11 cellular contexts compared by ENCODE assay signal in the genomic region with DNA sequence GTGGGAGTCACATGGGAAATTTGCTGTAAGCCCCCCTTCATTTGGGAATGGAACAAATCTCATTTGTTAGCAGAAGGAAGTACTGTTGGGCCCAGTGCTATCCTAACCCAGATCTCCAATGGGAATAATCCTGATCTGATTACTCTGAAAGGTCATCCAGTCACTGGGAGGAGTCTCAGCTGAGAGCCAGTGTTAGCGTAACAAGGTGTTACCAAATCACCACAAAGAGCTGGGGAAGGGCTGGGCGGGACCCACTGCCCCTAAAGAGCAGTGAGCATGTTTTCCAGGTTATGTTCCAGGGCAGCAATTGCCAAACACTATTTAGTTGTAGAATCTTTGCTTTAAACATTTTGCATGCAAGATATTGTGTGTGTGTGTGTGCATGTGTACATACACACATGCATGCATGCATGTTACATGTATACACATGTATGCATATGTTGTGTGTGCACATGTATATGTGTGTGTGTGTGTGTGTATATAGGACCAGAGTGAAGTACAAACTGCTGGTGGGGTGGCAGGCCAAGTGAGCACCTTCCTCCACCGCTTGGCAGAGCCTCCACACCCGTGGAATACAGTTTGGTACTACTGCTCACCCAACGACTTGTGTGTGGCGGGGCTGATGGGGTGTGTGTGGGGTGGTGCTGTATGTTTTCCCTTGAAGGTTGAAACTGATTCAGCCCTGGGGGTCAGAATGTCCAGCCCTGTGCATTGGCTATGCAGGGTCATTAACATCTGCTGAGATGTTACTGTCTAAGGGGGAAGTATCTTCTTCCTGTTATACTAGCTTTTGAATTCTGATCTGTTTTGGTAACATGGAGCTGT. TPM values are rescaled to one million over a fixed set of nuclear protein-coding genes. Genes with fewer than 3 reads are reported as not detected.
DNase-seq lines count a peak whose midpoint lies in the region; ATAC-seq, FAIRE-seq and TF ChIP-seq lines count a peak whose summit lies in the region.
"Had no signal": no experiment of that assay in that cellular context is flagged by ENCODE, and none has a peak within 500 bp of the region (broad histone marks: within the 10 kb centered on the region; RNA-seq: fewer than 3 reads in every experiment).

No MANE protein-coding gene starts in this region.

- H3K27me3 Mint-ChIP-seq in activated CD4-positive, alpha-beta T cell treated with anti-CD3 and anti-CD28 coated beads for 36 hours = no peaks in the 10 kb centered on the region
- no peaks in the 10 kb centered on the region for H3K27me3 Mint-ChIP-seq in stimulated activated naive B cell treated with anti-CD40 and anti-IgM and Interleukin-4, amounts not matched to agents 10 μg/mL and 1 μg/mL and 100 μg/mL, for 72 hours
- H3K27me3 Mint-ChIP-seq: naive B cell had no signal

- no peak for TF ChIP-seq EP300 in K562 (IDR thresholded peaks at IDR 0.05; ENCODE audit: low read length)

- TF ChIP-seq POLR2A in K562 (conservative IDR thresholded peaks at IDR 0.05) = no peak

- TF ChIP-seq CTCF in K562 (IDR thresholded peaks at IDR 0.05 in 2 of 3, conservative IDR thresholded peaks at IDR 0.05 in 1 of 3; ENCODE audit: insufficient read depth in 2 of 3, low read depth in 1 of 3, low read length in 3 of 3) = no peak
- no peak for TF ChIP-seq CTCF in osteoblast (IDR thresholded peaks at IDR 0.05; ENCODE audit: extremely low read depth, low read depth, low read length)

- H3K4me1 ChIP-seq in K562 (replicated peaks in 1 of 2; ENCODE audit: control insufficient read depth in 2 of 2, insufficient read depth in 2 of 2, low read length in 2 of 2) (peaks cover 11 to 13% of the 10 kb centered on the region in 2 experiments; a peak in 4 of 5 replicates), osteoblast (ENCODE audit: insufficient read depth, low read length) (no peaks in the 10 kb centered on the region)

- H3K27ac ChIP-seq in K562 (ENCODE audit: extremely low read depth, low read depth, low read length) = no peak overlapping the region
- H3K27ac ChIP-seq in osteoblast (ENCODE audit: low read depth, low read length) = no peak overlapping the region

- no peak overlapping the region for H3K4me2 ChIP-seq in K562 (ENCODE audit: insufficient read depth, low read length)
- H3K4me2 ChIP-seq in osteoblast (ENCODE audit: insufficient read depth, low read length) = no peak overlapping the region

- peaks cover 33% of the 10 kb centered on the region for H3K36me3 Mint-ChIP-seq in activated CD4-positive, alpha-beta T cell treated with anti-CD3 and anti-CD28 coated beads for 36 hours (ENCODE audit: low read depth)
- H3K36me3 Mint-ChIP-seq in stimulated activated naive B cell treated with anti-CD40 and anti-IgM and Interleukin-4, amounts not matched to agents 10 μg/mL and 1 μg/mL and 100 μg/mL, for 72 hours = peaks cover 38 to 46% of the 10 kb centered on the region in 2 donors

- no peaks in the 10 kb centered on the region for H3K9me1 ChIP-seq in K562 (ENCODE audit: control insufficient read depth, insufficient read depth, low read length)

- H3K9me3 ChIP-seq in K562 (replicated peaks; ENCODE audit: control insufficient read depth, insufficient read depth, low read depth, low read length) (peaks cover 3% of the 10 kb centered on the region; the same call in 1 of the 2 replicates), osteoblast (ENCODE audit: low read depth, low read length) (peaks cover 2% of the 10 kb centered on the region)

- H3K4me3 ChIP-seq in K562 (no peak overlapping the region), osteoblast (ENCODE audit: insufficient read depth, low read length) (no peak overlapping the region)
- H3K4me3 ChIP-seq: dorsolateral prefrontal cortex had no signal

- intact Hi-C loops in activated CD4-positive, alpha-beta T cell treated with anti-CD3 and anti-CD28 coated beads for 36 hours (cut with DNase I, micrococcal nuclease) = no loop called here
- intact Hi-C loops in K562 (cut with micrococcal nuclease) = no loop called here

- TF ChIP-seq RAD21 in K562 (CRISPR knock-in tag; conservative IDR thresholded peaks at IDR 0.05 in 1 of 2, IDR thresholded peaks at IDR 0.05 in 1 of 2) = no peak

- POLR2A ChIA-PET in activated CD4-positive, alpha-beta T cell treated with anti-CD3 and anti-CD28 coated beads for 36 hours (lab: Charles Lee) = interaction anchor here (0.7 kb wide), 1 partner anchor 15 kb away, joined by 3 read pairs; a partner anchor contains a TSS
- POLR2A ChIA-PET in K562 (lab: Yijun Ruan, JAX) = no interaction called here

- 86% methylated on average over 5 of the region's 6 CpGs for WGBS in K562 (ENCODE audit: insufficient coverage, low coverage, missing lambda C conversion rate)

- in situ Hi-C loops in K562 (cut with MboI) = no loop called here

- H3K36me3 ChIP-seq in K562 (ENCODE audit: control insufficient read depth, insufficient read depth, low read length) (no peaks in the 10 kb centered on the region), osteoblast (ENCODE audit: insufficient read depth, low read length) (no peaks in the 10 kb centered on the region)

- no TSS peak for BruUV-seq in K562 (replicated peaks; lab: Mats Ljungman, UMichigan)

- H4K20me1 ChIP-seq in K562 (replicated peaks; ENCODE audit: control insufficient read depth, insufficient read depth, low read length) (no peaks in the 10 kb centered on the region), osteoblast (ENCODE audit: insufficient read depth, low read length) (no peaks in the 10 kb centered on the region)

- CTCF ChIA-PET in activated CD4-positive, alpha-beta T cell treated with anti-CD3 and anti-CD28 coated beads for 36 hours (lab: Charles Lee) = interaction anchor here (0.6 to 1.6 kb wide), 3 partner anchors 11 to 27 kb away, joined by 4 to 12 read pairs (median 4); a partner anchor contains a TSS
- CTCF ChIA-PET in K562 (lab: Yijun Ruan, JAX; ENCODE audit: low intra/inter-chr PET ratio) = no interaction called here

- peaks cover 3% of the 10 kb centered on the region for H3K9me3 Mint-ChIP-seq in activated CD4-positive, alpha-beta T cell treated with anti-CD3 and anti-CD28 coated beads for 36 hours (ENCODE audit: low read depth)
- peaks cover 2 to 4% of the 10 kb centered on the region in 2 donors for H3K9me3 Mint-ChIP-seq in stimulated activated naive B cell treated with anti-CD40 and anti-IgM and Interleukin-4, amounts not matched to agents 10 μg/mL and 1 μg/mL and 100 μg/mL, for 72 hours

- no peaks in the 10 kb centered on the region for H3K27me3 ChIP-seq in K562 (ENCODE audit: control insufficient read depth in 2 of 2, insufficient read depth in 2 of 2, low read length in 2 of 2)
- peaks cover 14% of the 10 kb centered on the region for H3K27me3 ChIP-seq in osteoblast (ENCODE audit: insufficient read depth, low read length)
- H3K27me3 ChIP-seq: dorsolateral prefrontal cortex had no signal

- no peak overlapping the region for H3K4me3 Mint-ChIP-seq in activated CD4-positive, alpha-beta T cell treated with anti-CD3 and anti-CD28 coated beads for 36 hours
- no peak overlapping the region for H3K4me3 Mint-ChIP-seq in stimulated activated naive B cell treated with anti-CD40 and anti-IgM and Interleukin-4, amounts not matched to agents 10 μg/mL and 1 μg/mL and 100 μg/mL, for 72 hours
- H3K4me3 Mint-ChIP-seq: naive B cell had no signal

- H3K27ac Mint-ChIP-seq in activated CD4-positive, alpha-beta T cell treated with anti-CD3 and anti-CD28 coated beads for 36 hours = no peak overlapping the region
- no peak overlapping the region for H3K27ac Mint-ChIP-seq in stimulated activated naive B cell treated with anti-CD40 and anti-IgM and Interleukin-4, amounts not matched to agents 10 μg/mL and 1 μg/mL and 100 μg/mL, for 72 hours
- H3K27ac Mint-ChIP-seq: naive B cell had no signal

- H3K79me2 ChIP-seq in K562 (ENCODE audit: control insufficient read depth, insufficient read depth, low read length) (no peaks in the 10 kb centered on the region), osteoblast (ENCODE audit: insufficient read depth, low read length) (no peaks in the 10 kb centered on the region)

- H3K4me1 Mint-ChIP-seq in activated CD4-positive, alpha-beta T cell treated with anti-CD3 and anti-CD28 coated beads for 36 hours = peaks cover 36% of the 10 kb centered on the region
- H3K4me1 Mint-ChIP-seq in stimulated activated naive B cell treated with anti-CD40 and anti-IgM and Interleukin-4, amounts not matched to agents 10 μg/mL and 1 μg/mL and 100 μg/mL, for 72 hours = peaks cover 37 to 44% of the 10 kb centered on the region in 2 donors

- ATAC-seq in activated CD4-positive, alpha-beta T cell treated with anti-CD3 and anti-CD28 coated beads for 36 hours = peak; percentile 27
- ATAC-seq in HG03066 (IDR thresholded peaks at IDR 0.05; ENCODE audit: low read depth, unreplicated experiment) = peak; percentile 33
- no peak for ATAC-seq in K562
- peak; percentile 49 to 53 for ATAC-seq in stimulated activated naive B cell treated with anti-CD40 and anti-IgM and Interleukin-4, amounts not matched to agents 10 μg/mL and 1 μg/mL and 100 μg/mL, for 72 hours (replicated peaks)

- peak overlapping the region; percentile 44; the same call in 1 of the 2 replicates for H2AFZ ChIP-seq in K562 (ENCODE audit: low read depth, low read length)
- H2AFZ ChIP-seq in osteoblast (ENCODE audit: low read length) = no peak overlapping the region

- FAIRE-seq in K562 (lab: Jason Lieb, UNC) (no peak), frontal cortex (lab: Jason Lieb, UNC) (no peak)

- no peak for DNase-seq in activated CD4-positive, alpha-beta T cell treated with anti-CD3 and anti-CD28 coated beads for 36 hours
- DNase-seq in activated CD4-positive, alpha-beta T cell treated with anti-CD3 and anti-CD28 coated beads, Interleukin-2, amount 50 U/mL, for 1 hour = no peak
- DNase-seq in K562 (ENCODE audit: extremely low read depth in 1 of 4, low spot score in 3 of 4) (no peak), osteoblast (ENCODE audit: insufficient read length, low spot score, missing footprints) (no peak), frontal cortex (ENCODE audit: low spot score in 2 of 2) (no peak)
- no peak for DNase-seq in stimulated activated naive B cell treated with anti-CD40 and anti-IgM and Interleukin-4, amounts not matched to agents 10 μg/mL and 1 μg/mL and 100 μg/mL, for 72 hours
- DNase-seq in stimulated activated CD4-positive, alpha-beta T cell treated with anti-CD3 and anti-CD28 coated beads, Interleukin-2, amount 100 ng/mL, for 24 hours = no peak
- DNase-seq: stimulated activated naive CD4-positive, alpha-beta T cell treated with Interleukin-2 at 50 U/mL for 16 hours had no signal

- no peak overlapping the region; a peak in 1 of 4 replicates for H3K9ac ChIP-seq in K562 (ENCODE audit: insufficient read depth in 1 of 2, low read depth in 2 of 2, low read length in 2 of 2)

RNA-seq across cellular contexts. Expression of a gene that starts 15.2 kb away (rescaled TPM):
- 10 to 100 TPM; 40.5 to 53.4 TPM for total RNA-seq in activated CD4-positive, alpha-beta T cell treated with anti-CD3 and anti-CD28 coated beads for 36 hours
- 2.4 and 2.7 TPM in 2 replicates for total RNA-seq in K562 (2011; cell fraction: chromatin; rRNA removed; ENCODE audit: low replicate concordance)
- 1.5 and 1.6 TPM in 2 replicates for total RNA-seq in K562 (2011; cell fraction: nucleolus; rRNA removed)
- 1.3 and 3.4 TPM in 2 replicates for total RNA-seq in K562 (2011; cell fraction: nucleoplasm; rRNA removed)
- 1.9 and 3.1 TPM in 2 replicates for total RNA-seq in K562 (2014; rRNA removed)
- total RNA-seq in K562 (2014; rRNA removed; fragmentation: Illumina TruSeq; extraction: Trizol) = 2.3 and 3.9 TPM in 2 replicates
- 4.5 and 6.2 TPM in 2 replicates for total RNA-seq in K562 (2015; rRNA removed; fragmentation: Illumina TruSeq; extraction: Trizol)
- total RNA-seq in K562 (2021) = 4.3 and 5.6 TPM in 2 replicates
- 0.78 and 9.7 TPM in 2 replicates for polyA plus RNA-seq in K562 (2011; rRNA removed)
- 0.67 and 4.5 TPM in 2 replicates for polyA plus RNA-seq in K562 (2011; cell fraction: cytosol; rRNA removed)
- 2.0 and 13.9 TPM in 2 replicates for polyA plus RNA-seq in K562 (2011; cell fraction: nucleus; rRNA removed)
- polyA plus RNA-seq in K562 (2012) = 3.4 and 7.8 TPM in 2 replicates
- polyA plus RNA-seq in K562 (2014; fragmentation: Illumina TruSeq; extraction: Trizol) = 3.7 and 4.2 TPM in 2 replicates
- under 1 TPM; 0.55 to 0.63 TPM for polyA plus RNA-seq in K562 (2014; fragmentation: Nextera tagmentation; extraction: Ambion mirVana)
- 1.9 and 2.2 TPM in 2 replicates for polyA plus RNA-seq in K562 (2014; rRNA removed)
- polyA minus RNA-seq in K562 (2011; rRNA and poly(A)+ RNA removed) = 1.4 and 16.3 TPM in 2 replicates
- polyA minus RNA-seq in K562 (2011; cell fraction: cytosol; rRNA and poly(A)+ RNA removed) = 1.5 and 18.9 TPM in 2 replicates
- polyA minus RNA-seq in K562 (2011; cell fraction: nucleus; rRNA and poly(A)+ RNA removed) = 2.2 and 16.2 TPM in 2 replicates
- under 0.01 TPM in 2 replicates for total RNA-seq in osteoblast
- 1.6 TPM for total RNA-seq in frontal cortex

RNA-seq across cellular contexts. Expression of a gene that starts 42.9 kb away (rescaled TPM):
- not detected for total RNA-seq in activated CD4-positive, alpha-beta T cell treated with anti-CD3 and anti-CD28 coated beads for 36 hours
- total RNA-seq in K562 (2011; cell fraction: chromatin; rRNA removed; ENCODE audit: low replicate concordance) = not detected in 2 replicates
- not detected in 2 replicates for total RNA-seq in K562 (2011; cell fraction: nucleolus; rRNA removed)
- not detected in 2 replicates for total RNA-seq in K562 (2011; cell fraction: nucleoplasm; rRNA removed)
- total RNA-seq in K562 (2014; rRNA removed) = not detected in 2 replicates
- not detected in 2 replicates for total RNA-seq in K562 (2014; rRNA removed; fragmentation: Illumina TruSeq; extraction: Trizol)
- total RNA-seq in K562 (2015; rRNA removed; fragmentation: Illumina TruSeq; extraction: Trizol) = not detected in 2 replicates
- not detected in 2 replicates for total RNA-seq in K562 (2021)
- polyA plus RNA-seq in K562 (2011; rRNA removed) = not detected in 2 replicates
- polyA plus RNA-seq in K562 (2011; cell fraction: cytosol; rRNA removed) = not detected in 2 replicates
- not detected in 2 replicates for polyA plus RNA-seq in K562 (2011; cell fraction: nucleus; rRNA removed)
- not detected in 2 replicates for polyA plus RNA-seq in K562 (2012)
- not detected in 2 replicates for polyA plus RNA-seq in K562 (2014; fragmentation: Illumina TruSeq; extraction: Trizol)
- not detected for polyA plus RNA-seq in K562 (2014; fragmentation: Nextera tagmentation; extraction: Ambion mirVana)
- polyA plus RNA-seq in K562 (2014; rRNA removed) = not detected in 2 replicates
- not detected in 2 replicates for polyA minus RNA-seq in K562 (2011; rRNA and poly(A)+ RNA removed)
- not detected in 2 replicates for polyA minus RNA-seq in K562 (2011; cell fraction: cytosol; rRNA and poly(A)+ RNA removed)
- not detected in 2 replicates for polyA minus RNA-seq in K562 (2011; cell fraction: nucleus; rRNA and poly(A)+ RNA removed)
- not detected in 2 replicates for total RNA-seq in osteoblast
- total RNA-seq in frontal cortex = not detected
- total RNA-seq: dorsolateral prefrontal cortex had no signal

Comparison
In these comparisons a context has a peak if more than half of its experiments do, and no peak if none do; other contexts are left out.
1. RNA of a gene that starts 15.2 kb away (total RNA-seq): 40.5 to 53.4 TPM in activated CD4-positive, alpha-beta T cell treated with anti-CD3 and anti-CD28 coated beads for 36 hours; 1.3 to 6.2 TPM in K562, 1.6 TPM in frontal cortex (single experiment) and under 0.01 TPM in osteoblast; every median in the first group is over 4 times any median in the second.